10 cellular contexts compared by ENCODE assay signal in the genomic region with DNA sequence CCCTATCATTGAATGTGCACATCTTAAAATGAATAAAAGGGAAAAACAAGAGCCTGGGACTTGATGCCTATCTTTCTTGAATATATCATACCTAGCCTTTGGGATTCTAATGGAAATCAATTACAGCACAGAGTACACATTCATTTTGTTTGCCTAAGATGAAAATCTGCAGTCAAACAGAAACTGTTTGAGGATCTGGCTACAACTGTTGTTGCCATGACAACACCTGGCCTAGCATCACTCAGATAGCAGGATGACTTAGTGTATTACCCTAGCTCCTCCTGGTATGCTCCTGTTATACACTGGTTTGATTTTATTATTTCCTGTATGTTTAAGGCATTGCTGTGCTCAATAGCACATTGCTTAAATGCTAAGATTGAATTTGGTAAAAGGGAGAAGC.
DNase-seq lines count a peak whose midpoint lies in the region; ATAC-seq lines count a peak whose summit lies in the region.
"Had no signal": no experiment of that assay in that cellular context is flagged by ENCODE, and none has a peak within 500 bp of the region (broad histone marks: within the 10 kb centered on the region; RNA-seq: fewer than 3 reads in every experiment).

No MANE protein-coding gene starts in this region.

- H3K9me3 Mint-ChIP-seq in activated CD4-positive, alpha-beta T cell treated with anti-CD3 and anti-CD28 coated beads, Interleukin-2, amount 10 ng/mL, durations not matched to agents 24 days and 14 days, result peaks cover 12% of the 10 kb centered on the region

- peak; percentile 45 for DNase-seq in DMS153 treated with DMSO at 0.1 percent for 48 hours (lab: John Stamatoyannopoulos, UW; ENCODE audit: unreplicated experiment)
- DNase-seq in RPMI8226, result peak; percentile 5
- DNase-seq in dermis blood vessel endothelial cell, result no peak
- no peak for DNase-seq in GDM1 (lab: John Stamatoyannopoulos, UW)
- DNase-seq in NK-92 (lab: John Stamatoyannopoulos, UW; ENCODE audit: unreplicated experiment), result no peak
- no peak for DNase-seq in activated CD4-positive, alpha-beta T cell treated with anti-CD3 and anti-CD28 coated beads, Interleukin-2, amount 10 ng/mL, durations not matched to agents 24 days and 14 days
- DNase-seq: activated T-cell treated with anti-CD3 and anti-CD28 coated beads, Interleukin-2, amount 50 U/mL, for 24 hours; kidney had no signal

- H3K4me3 Mint-ChIP-seq in activated CD4-positive, alpha-beta T cell treated with anti-CD3 and anti-CD28 coated beads, Interleukin-2, amount 10 ng/mL, durations not matched to agents 24 days and 14 days, result no peak overlapping the region
- H3K4me3 Mint-ChIP-seq: activated T-cell treated with anti-CD3 and anti-CD28 coated beads, Interleukin-2, amount 50 U/mL, for 24 hours had no signal

- no peaks in the 10 kb centered on the region for H3K4me1 Mint-ChIP-seq in activated CD4-positive, alpha-beta T cell treated with anti-CD3 and anti-CD28 coated beads, Interleukin-2, amount 10 ng/mL, durations not matched to agents 24 days and 14 days

- H3K36me3 Mint-ChIP-seq in activated CD4-positive, alpha-beta T cell treated with anti-CD3 and anti-CD28 coated beads, Interleukin-2, amount 10 ng/mL, durations not matched to agents 24 days and 14 days (ENCODE audit: low read depth), result no peaks in the 10 kb centered on the region

- ATAC-seq in GM19351 (IDR thresholded peaks at IDR 0.05; ENCODE audit: unreplicated experiment), result peak; percentile 65
- peak; percentile 65 for ATAC-seq in HG03439 (IDR thresholded peaks at IDR 0.05; ENCODE audit: unreplicated experiment)

- H3K27me3 Mint-ChIP-seq in activated CD4-positive, alpha-beta T cell treated with anti-CD3 and anti-CD28 coated beads, Interleukin-2, amount 10 ng/mL, durations not matched to agents 24 days and 14 days, result no peaks in the 10 kb centered on the region
- H3K27me3 Mint-ChIP-seq: activated T-cell treated with anti-CD3 and anti-CD28 coated beads, Interleukin-2, amount 50 U/mL, for 24 hours had no signal

- no peak overlapping the region for H3K27ac Mint-ChIP-seq in activated CD4-positive, alpha-beta T cell treated with anti-CD3 and anti-CD28 coated beads, Interleukin-2, amount 10 ng/mL, durations not matched to agents 24 days and 14 days
- H3K27ac Mint-ChIP-seq: activated T-cell treated with anti-CD3 and anti-CD28 coated beads, Interleukin-2, amount 50 U/mL, for 24 hours had no signal

- intact Hi-C loops in activated CD4-positive, alpha-beta T cell treated with anti-CD3 and anti-CD28 coated beads, Interleukin-2, amount 10 ng/mL, durations not matched to agents 24 days and 14 days (cut with micrococcal nuclease), result no loop called here

Comparison
In these comparisons a context has a peak if more than half of its experiments do, and no peak if none do; other contexts are left out.
1. DNase-seq: peak in DMS153 treated with DMSO at 0.1 percent for 48 hours (single experiment) and RPMI8226 (single experiment); none in dermis blood vessel endothelial cell (single experiment), GDM1 (single experiment), NK-92 (single experiment) and activated CD4-positive, alpha-beta T cell treated with anti-CD3 and anti-CD28 coated beads, Interleukin-2, amount 10 ng/mL, durations not matched to agents 24 days and 14 days (single experiment).